Comparison of ENCODE assay signal across 8 cellular contexts in the genomic region with DNA sequence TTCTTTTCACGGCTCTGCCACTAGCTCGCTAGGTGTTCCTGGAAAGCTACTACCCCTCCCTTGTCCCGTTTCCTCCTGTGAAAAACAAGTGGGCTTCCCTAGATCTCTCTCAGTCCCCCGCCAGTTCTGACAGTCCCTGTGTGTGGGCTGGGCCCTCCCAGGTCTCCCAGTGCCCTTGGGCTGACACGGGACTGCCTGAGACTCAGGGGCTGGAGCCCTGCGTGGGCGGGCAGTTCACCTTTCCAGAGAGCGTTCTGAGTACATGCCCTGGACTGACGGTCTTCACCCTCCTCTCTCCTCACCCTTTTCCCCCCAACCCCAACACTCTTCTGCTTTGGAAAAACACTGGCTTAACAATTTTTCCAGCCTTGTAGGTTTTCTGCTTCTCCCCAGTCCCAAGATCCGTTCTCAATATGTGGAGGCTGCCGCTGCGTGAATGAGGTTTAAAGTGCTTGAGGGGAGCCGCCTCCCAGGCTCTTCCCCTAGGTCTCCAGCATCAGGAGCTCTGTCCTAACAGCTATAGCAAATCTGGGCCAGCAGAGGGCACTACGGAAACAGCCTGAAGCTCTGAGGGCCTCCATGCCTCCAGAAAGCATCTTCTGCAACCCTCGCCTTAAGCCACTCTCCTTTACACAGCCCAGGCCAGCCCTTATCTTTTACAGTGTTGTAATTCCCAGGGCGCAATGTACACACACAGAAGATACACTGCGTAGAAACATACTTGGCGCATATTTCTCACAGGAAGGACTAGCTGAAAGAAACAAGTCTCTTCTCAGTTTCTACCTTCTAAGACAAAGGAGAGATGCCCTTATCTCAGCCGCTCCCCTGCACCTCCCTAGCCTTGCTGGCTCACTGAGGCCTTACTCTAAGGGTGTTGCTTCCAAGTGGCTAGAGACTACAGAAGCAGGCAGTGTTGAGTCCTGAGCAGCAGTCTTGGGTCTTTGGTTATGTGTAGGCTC. TPM values are rescaled to one million over a fixed set of nuclear protein-coding genes. Genes with fewer than 3 reads are reported as not detected.
A peak's percentile ranks its signal among the peaks of the same experiment; 100 is the strongest.
DNase-seq lines count a peak whose midpoint lies in the region; ATAC-seq and TF ChIP-seq lines count a peak whose summit lies in the region.

No MANE protein-coding gene starts in this region.

- H3K4me3 ChIP-seq in BJ (ENCODE audit: low read depth, low read length) (no peak overlapping the region), Panc1 (ENCODE audit: low read depth in 2 of 2, low read length in 2 of 2) (no peak overlapping the region), left lung (no peak overlapping the region), transverse colon (no peak overlapping the region)

- no peaks in the 10 kb centered on the region for H3K4me1 ChIP-seq in Panc1 (ENCODE audit: control insufficient read depth, insufficient read depth, low read length)
- H3K4me1 ChIP-seq in left lung = no peaks in the 10 kb centered on the region
- no peaks in the 10 kb centered on the region for H3K4me1 ChIP-seq in transverse colon

- ATAC-seq in GM18907 (IDR thresholded peaks at IDR 0.05; ENCODE audit: unreplicated experiment) (peak; percentile 78), HG03432 (IDR thresholded peaks at IDR 0.05; ENCODE audit: unreplicated experiment) (peak; percentile 80), Panc1 (peak; percentile 86), left lung (peak; percentile 87)

- no TSS peak for BruUV-seq in Panc1 (replicated peaks; lab: Mats Ljungman, UMichigan)

- no peak for TF ChIP-seq POLR2A in transverse colon (IDR thresholded peaks at IDR 0.05)

- H3K9me3 ChIP-seq in Panc1 (ENCODE audit: control insufficient read depth, insufficient read depth, low read depth, low read length) (no peaks in the 10 kb centered on the region), left lung (no peaks in the 10 kb centered on the region), transverse colon (no peaks in the 10 kb centered on the region)

- DNase-seq in BJ (ENCODE audit: low read depth) (no peak), Panc1 (ENCODE audit: low read depth, low spot score) (peak; percentile 15), left lung (no peak), transverse colon (peak; percentile 15), NCI-H345 treated with DMSO at 0.1 percent for 48 hours (lab: John Stamatoyannopoulos, UW; ENCODE audit: unreplicated experiment) (no peak)
- DNase-seq in activated naive CD4-positive, alpha-beta T cell treated with anti-CD3 and anti-CD28 coated beads, Interleukin-2, amount 50 U/mL, for 16 hours = peak; percentile 43

- intact Hi-C loops in Panc1 (cut with micrococcal nuclease; ENCODE audit: unreplicated experiment) (no loop called here), left lung (cut with DNase I) (no loop called here), transverse colon (cut with DNase I; ENCODE audit: low total_unique reads) (no loop called here)

- POLR2A ChIA-PET in BJ (lab: Charles Lee) (no interaction called here), Panc1 (lab: Charles Lee) (interaction anchor here (0.7 kb wide), 1 partner anchor 1160 kb away, joined by 3 read pairs; no protein-coding TSS in a partner anchor)

- in situ Hi-C loops in Panc1 (cut with HindIII; ENCODE audit: low pct_unique_long_range_greater_than_20kb, low sequenced_read_pairs) = no loop called here
- in situ Hi-C loops in transverse colon (cut with MboI; ENCODE audit: low pct_ligation_motif_present in 1 of 4, low pct_unique_long_range_greater_than_20kb in 1 of 4, low sequenced_read_pairs in 3 of 4) = no loop called here

- WGBS in transverse colon (ENCODE audit: low coverage in 1 of 2), 2 donors = 41 to 58% methylated on average over 9 to 19 of the region's 19 CpGs

- H3K27ac ChIP-seq in Panc1 (ENCODE audit: low read length) (no peak overlapping the region), left lung (no peak overlapping the region), transverse colon (no peak overlapping the region)

- TF ChIP-seq CTCF in BJ (IDR thresholded peaks at IDR 0.05; ENCODE audit: insufficient read depth, low read depth, low read length) (peak; percentile 53), Panc1 (IDR thresholded peaks at IDR 0.05) (peak; percentile 82), left lung (IDR thresholded peaks at IDR 0.05) (peak; percentile 42 to 45), transverse colon (IDR thresholded peaks at IDR 0.05) (peak in 4 of 5 experiments; percentile 13 to 39 (median 32))

- H3K36me3 ChIP-seq in BJ (ENCODE audit: control insufficient read depth, insufficient read depth, low read length) = no peaks in the 10 kb centered on the region
- H3K36me3 ChIP-seq in Panc1 (ENCODE audit: control insufficient read depth, insufficient read depth, low read length) = no peaks in the 10 kb centered on the region
- H3K36me3 ChIP-seq in left lung = no peaks in the 10 kb centered on the region
- H3K36me3 ChIP-seq in transverse colon = no peaks in the 10 kb centered on the region

- no peak for TF ChIP-seq EP300 in transverse colon (IDR thresholded peaks at IDR 0.05; ENCODE audit: low read depth)

- CTCF ChIA-PET in BJ (lab: Yijun Ruan, JAX) (interaction anchor here (0.8 to 2.3 kb wide), 5 partner anchors 8 to 79 kb away, joined by 3 to 10 read pairs (median 4); no protein-coding TSS in a partner anchor), Panc1 (lab: Charles Lee) (interaction anchor here (0.5 to 1.0 kb wide), 3 partner anchors 14 to 414 kb away, joined by 3 to 6 read pairs (median 3); no protein-coding TSS in a partner anchor)

- peaks cover 1% of the 10 kb centered on the region; the same call in 1 of the 2 replicates for H3K27me3 ChIP-seq in BJ (ENCODE audit: control insufficient read depth, insufficient read depth, low read length)
- peaks cover 9% of the 10 kb centered on the region for H3K27me3 ChIP-seq in Panc1 (ENCODE audit: control insufficient read depth, insufficient read depth, low read length)
- peaks cover 0 to 16% of the 10 kb centered on the region in 2 donors for H3K27me3 ChIP-seq in left lung
- no peaks in the 10 kb centered on the region for H3K27me3 ChIP-seq in transverse colon

RNA-seq across cellular contexts. Expression of gene DCD, which starts 10.4 kb away (rescaled TPM):
- polyA plus RNA-seq in BJ (2011; rRNA removed) = not detected in 2 replicates
- polyA minus RNA-seq in BJ (2011; rRNA and poly(A)+ RNA removed) = not detected in 2 replicates
- total RNA-seq in Panc1 (2021; ENCODE audit: unreplicated experiment) (not detected), left lung (not detected), transverse colon (not detected)
- not detected for polyA plus RNA-seq in Panc1 (2012; ENCODE audit: insufficient read length)

RNA-seq across cellular contexts. Expression of gene LACRT, which starts 23.9 kb away (rescaled TPM):
- polyA plus RNA-seq in BJ (2011; rRNA removed) = not detected in 2 replicates
- polyA minus RNA-seq in BJ (2011; rRNA and poly(A)+ RNA removed) = not detected in 2 replicates
- total RNA-seq in Panc1 (2021; ENCODE audit: unreplicated experiment) (not detected), left lung (not detected), transverse colon (not detected)
- not detected for polyA plus RNA-seq in Panc1 (2012; ENCODE audit: insufficient read length)

Comparison
In these comparisons a context has a peak if more than half of its experiments do, and no peak if none do; other contexts are left out.
1. DNase-seq: peak in Panc1 (single experiment), activated naive CD4-positive, alpha-beta T cell treated with anti-CD3 and anti-CD28 coated beads, Interleukin-2, amount 50 U/mL, for 16 hours (single experiment) and transverse colon (single experiment); none in BJ (single experiment), left lung (0 of 2) and NCI-H345 treated with DMSO at 0.1 percent for 48 hours (single experiment).
2. Peak in every context shown above with its lines, with median percentiles within 50 percentile points of each other: CTCF ChIP-seq and ATAC-seq.